In genomic region chr1:44594353-44594752, GRCh38 we compare ENCODE assay signal across 19 cellular contexts.
A peak's percentile ranks its signal among the peaks of the same experiment; 100 is the strongest.
DNase-seq lines count a peak whose midpoint lies in the region; FAIRE-seq and TF ChIP-seq lines count a peak whose summit lies in the region.
"Had no signal": no experiment of that assay in that cellular context is flagged by ENCODE, and none has a peak within 500 bp of the region (broad histone marks: within the 10 kb centered on the region; RNA-seq: fewer than 3 reads in every experiment).

No MANE protein-coding gene starts in this region.

- TF ChIP-seq CTCF in MCF 10A (IDR thresholded peaks at IDR 0.05; ENCODE audit: unreplicated experiment) (no peak), mammary epithelial cell (conservative IDR thresholded peaks at IDR 0.05 in 1 of 2, IDR thresholded peaks at IDR 0.05 in 1 of 2; ENCODE audit: extremely low read depth in 1 of 2, insufficient read depth in 1 of 2, low read depth in 1 of 2, low read length in 2 of 2) (no peak), H1 (IDR thresholded peaks at IDR 0.05; ENCODE audit: control extremely low read depth in 1 of 3, insufficient read depth in 1 of 3, low read depth in 1 of 3, low read length in 3 of 3) (no peak), neural progenitor cell (IDR thresholded peaks at IDR 0.05) (no peak)

- H3K27me3 ChIP-seq in mammary epithelial cell (ENCODE audit: insufficient read depth, low read length) (peaks cover 7% of the 10 kb centered on the region), H1 (replicated peaks in 1 of 4; ENCODE audit: control insufficient read depth in 3 of 4, extremely low read depth in 1 of 4, insufficient read depth in 3 of 4, low read length in 3 of 4) (no peaks in the 10 kb centered on the region), neural progenitor cell (peaks cover 92% of the 10 kb centered on the region)

- TF ChIP-seq POLR2A in H1 (IDR thresholded peaks at IDR 0.05; ENCODE audit: control extremely low read depth in 1 of 2, low read depth in 2 of 2, low read length in 2 of 2) = no peak

- H3K23me2 ChIP-seq in H1 (ENCODE audit: low read depth, low read length) = peaks cover 3% of the 10 kb centered on the region; the same call in 1 of the 2 replicates

- no peaks in the 10 kb centered on the region for H3K79me2 ChIP-seq in mammary epithelial cell (ENCODE audit: insufficient read depth, low read length)
- no peaks in the 10 kb centered on the region for H3K79me2 ChIP-seq in H1 (ENCODE audit: control insufficient read depth in 1 of 2, insufficient read depth in 2 of 2, low read length in 2 of 2)
- H3K79me2 ChIP-seq in neural progenitor cell (ENCODE audit: low read depth) = no peaks in the 10 kb centered on the region

- no peaks in the 10 kb centered on the region for H3F3A ChIP-seq in neural progenitor cell (ENCODE audit: low read depth)

- peaks cover 19% of the 10 kb centered on the region for H3K4me1 Mint-ChIP-seq in MCF 10A (ENCODE audit: insufficient read depth, unreplicated experiment)
- peaks cover 8% of the 10 kb centered on the region for H3K4me1 Mint-ChIP-seq in neural progenitor cell
- no peaks in the 10 kb centered on the region for H3K4me1 Mint-ChIP-seq in activated CD4-positive, alpha-beta T cell treated with anti-CD3 and anti-CD28 coated beads, Interleukin-2, amount 10 ng/mL, durations not matched to agents 24 days and 14 days
- H3K4me1 Mint-ChIP-seq: B cell had no signal

- H2AK5ac ChIP-seq in H1 (ENCODE audit: low read depth, low read length) = peak overlapping the region; percentile 84; the same call in 1 of the 2 replicates

- H2BK15ac ChIP-seq in H1 (ENCODE audit: low read length) = peak overlapping the region; percentile 97; the same call in 1 of the 2 replicates

- BruUV-seq in MCF 10A (replicated peaks; lab: Mats Ljungman, UMichigan) = no TSS peak
- BruUV-seq in mammary epithelial cell (replicated peaks; lab: Mats Ljungman, UMichigan) = no TSS peak

- H3K23ac ChIP-seq in H1 (ENCODE audit: insufficient read length) = no peak overlapping the region

- peaks cover 6% of the 10 kb centered on the region for H3K36me3 Mint-ChIP-seq in MCF 10A (ENCODE audit: insufficient read depth, unreplicated experiment)
- H3K36me3 Mint-ChIP-seq in neural progenitor cell = no peaks in the 10 kb centered on the region
- no peaks in the 10 kb centered on the region for H3K36me3 Mint-ChIP-seq in activated CD4-positive, alpha-beta T cell treated with anti-CD3 and anti-CD28 coated beads, Interleukin-2, amount 10 ng/mL, durations not matched to agents 24 days and 14 days (ENCODE audit: low read depth)
- H3K36me3 Mint-ChIP-seq: CD8-positive, alpha-beta T cell had no signal

- TF ChIP-seq EP300 in H1 (IDR thresholded peaks at IDR 0.05; ENCODE audit: borderline replicate concordance in 1 of 2, low read depth in 2 of 2, low read length in 2 of 2) = no peak

- H3K27ac Mint-ChIP-seq in MCF 10A (ENCODE audit: low read depth, unreplicated experiment) (peak overlapping the region; percentile 63), neural progenitor cell (peak overlapping the region; percentile 30)
- no peak overlapping the region for H3K27ac Mint-ChIP-seq in activated CD4-positive, alpha-beta T cell treated with anti-CD3 and anti-CD28 coated beads, Interleukin-2, amount 10 ng/mL, durations not matched to agents 24 days and 14 days
- H3K27ac Mint-ChIP-seq: CD8-positive, alpha-beta T cell; IgD-negative memory B cell had no signal

- TF ChIP-seq RAD21 in H1 (IDR thresholded peaks at IDR 0.05 in 1 of 2, conservative IDR thresholded peaks at IDR 0.05 in 1 of 2; ENCODE audit: low read depth in 2 of 2, low read length in 2 of 2) = no peak

- intact Hi-C loops in MCF 10A (cut with micrococcal nuclease) (no loop called here), mammary epithelial cell (cut with micrococcal nuclease) (loop anchor here (2.0 to 10.0 kb wide), 2 partner anchors 590 to 832 kb away; no protein-coding TSS in a partner anchor)
- intact Hi-C loops in activated CD4-positive, alpha-beta T cell treated with anti-CD3 and anti-CD28 coated beads, Interleukin-2, amount 10 ng/mL, durations not matched to agents 24 days and 14 days (cut with micrococcal nuclease) = no loop called here

- no peaks in the 10 kb centered on the region for H3K9me3 Mint-ChIP-seq in MCF 10A (ENCODE audit: unreplicated experiment)
- H3K9me3 Mint-ChIP-seq in neural progenitor cell = no peaks in the 10 kb centered on the region
- H3K9me3 Mint-ChIP-seq in activated CD4-positive, alpha-beta T cell treated with anti-CD3 and anti-CD28 coated beads, Interleukin-2, amount 10 ng/mL, durations not matched to agents 24 days and 14 days = no peaks in the 10 kb centered on the region
- H3K9me3 Mint-ChIP-seq: CD8-positive, alpha-beta T cell; IgD-negative memory B cell had no signal

- H3K36me3 ChIP-seq in mammary epithelial cell (ENCODE audit: insufficient read depth, low read length) (no peaks in the 10 kb centered on the region), H1 (ENCODE audit: control insufficient read depth in 2 of 4, insufficient read depth in 4 of 4, low read length in 3 of 4) (no peaks in the 10 kb centered on the region), neural progenitor cell (no peaks in the 10 kb centered on the region)

- no peak overlapping the region for H3K9ac ChIP-seq in mammary epithelial cell (ENCODE audit: insufficient read depth, low read length)
- H3K9ac ChIP-seq in H1 (replicated peaks in 1 of 4; ENCODE audit: extremely low read depth in 1 of 4, low read depth in 3 of 4, low read length in 3 of 4) = no peak overlapping the region
- H3K9ac ChIP-seq in neural progenitor cell = no peak overlapping the region
- H3K9ac ChIP-seq: KMS-11 had no signal

- H3K27ac ChIP-seq in mammary epithelial cell (ENCODE audit: insufficient read depth, low read depth, low read length) = no peak overlapping the region
- H3K27ac ChIP-seq in H1 (ENCODE audit: low read depth, low read length) = no peak overlapping the region
- no peak overlapping the region for H3K27ac ChIP-seq in neural progenitor cell
- H3K27ac ChIP-seq in temporal lobe (ENCODE audit: low read depth, low read length) = peak overlapping the region; percentile 95
- H3K27ac ChIP-seq: 22Rv1, C4-2B, KMS-11 had no signal

- no peak overlapping the region for H2BK120ac ChIP-seq in H1 (replicated peaks; ENCODE audit: low read depth, low read length)

- peaks cover 3% of the 10 kb centered on the region; the same call in 1 of the 2 replicates for H3K79me1 ChIP-seq in H1 (ENCODE audit: low read depth, low read length)

- H3K18ac ChIP-seq in H1 (ENCODE audit: extremely low read depth, low read length) = peak overlapping the region; percentile 73

- no peak overlapping the region for H4K91ac ChIP-seq in H1 (replicated peaks; ENCODE audit: insufficient read length, low read length)

- no peak overlapping the region for H3K4ac ChIP-seq in H1 (replicated peaks; ENCODE audit: insufficient read length, low read depth, low read length)

- CTCF ChIA-PET in MCF 10A (lab: Yijun Ruan, JAX) = interaction anchor here (0.5 to 5.9 kb wide), 73 partner anchors 8 to 561 kb away, joined by 3 to 113 read pairs (median 4); partner anchors contain the start of gene ERI3
- CTCF ChIA-PET in mammary epithelial cell (lab: Charles Lee; ENCODE audit: low non-redundant PET) = interaction anchor here (1.0 kb wide), 1 partner anchor 216 kb away, joined by 5 read pairs; no protein-coding TSS in a partner anchor
- CTCF ChIA-PET in H1 (lab: Charles Lee; ENCODE audit: partially characterized antibody) = interaction anchor here (0.7 to 8.0 kb wide), 65 partner anchors 10 to 503 kb away, joined by 3 to 112 read pairs (median 5); partner anchors contain the start of gene RNU5D-1

- H3K4me3 ChIP-seq in mammary epithelial cell (replicated peaks in 1 of 3; ENCODE audit: insufficient read depth in 1 of 3, low read depth in 2 of 3, low read length in 3 of 3) (no peak overlapping the region), H1 (ENCODE audit: extremely low read depth in 1 of 4, insufficient read depth in 2 of 4, low read depth in 3 of 4, low read length in 4 of 4) (no peak overlapping the region), neural progenitor cell (no peak overlapping the region)
- H3K4me3 ChIP-seq: GM12878 had no signal

- H4K20me1 ChIP-seq in mammary epithelial cell (ENCODE audit: insufficient read depth, low read length) (no peaks in the 10 kb centered on the region), H1 (replicated peaks in 1 of 2; ENCODE audit: control insufficient read depth in 1 of 2, insufficient read depth in 2 of 2, low read length in 2 of 2) (no peaks in the 10 kb centered on the region), neural progenitor cell (ENCODE audit: low read depth) (peaks cover 7% of the 10 kb centered on the region)

- POLR2A ChIA-PET in MCF 10A (lab: Yijun Ruan, JAX) = interaction anchor here (0.6 to 3.6 kb wide), 6 partner anchors 40 to 381 kb away, joined by 3 to 14 read pairs (median 6); partner anchors contain the start of gene DMAP1
- POLR2A ChIA-PET in H1 (lab: Charles Lee; ENCODE audit: partially characterized antibody) = interaction anchor here (1.1 to 1.4 kb wide), 4 partner anchors 15 to 190 kb away, joined by 3 to 4 read pairs (median 3); partner anchors contain the start of gene RNU5D-1

- in situ Hi-C loops in mammary epithelial cell (cut with MboI; ENCODE audit: low sequenced_read_pairs in 2 of 2) = loop anchor here (5.0 to 25.0 kb wide), 4 partner anchors 217 to 532 kb away; partner anchors contain the start of gene DMAP1 (in 2 of the 2)

- no peak overlapping the region for H3K14ac ChIP-seq in H1 (ENCODE audit: insufficient read length)

- H3K27me3 Mint-ChIP-seq in MCF 10A (ENCODE audit: insufficient read depth, unreplicated experiment) = no peaks in the 10 kb centered on the region
- H3K27me3 Mint-ChIP-seq in neural progenitor cell (ENCODE audit: insufficient read depth, low read depth) = peaks cover 25% of the 10 kb centered on the region
- H3K27me3 Mint-ChIP-seq in activated CD4-positive, alpha-beta T cell treated with anti-CD3 and anti-CD28 coated beads, Interleukin-2, amount 10 ng/mL, durations not matched to agents 24 days and 14 days = no peaks in the 10 kb centered on the region

- peak overlapping the region; percentile 71; the same call in 1 of the 2 replicates for H2BK12ac ChIP-seq in H1 (ENCODE audit: low read depth, low read length)

- no peak for FAIRE-seq in H1 (lab: Jason Lieb, UNC)
- FAIRE-seq: GM12878 had no signal

- H2BK5ac ChIP-seq in H1 (ENCODE audit: low read depth, low read length) = peak overlapping the region; percentile 47; the same call in 1 of the 2 replicates

- no peak overlapping the region for H4K5ac ChIP-seq in H1 (ENCODE audit: insufficient read length, low read depth, low read length)

- H3K4me3 Mint-ChIP-seq in MCF 10A (ENCODE audit: unreplicated experiment) (no peak overlapping the region), neural progenitor cell (no peak overlapping the region)
- H3K4me3 Mint-ChIP-seq in activated CD4-positive, alpha-beta T cell treated with anti-CD3 and anti-CD28 coated beads, Interleukin-2, amount 10 ng/mL, durations not matched to agents 24 days and 14 days = no peak overlapping the region
- H3K4me3 Mint-ChIP-seq: B cell; CD8-positive, alpha-beta T cell; IgD-negative memory B cell had no signal

- DNase-seq in MCF 10A (ENCODE audit: unreplicated experiment) = no peak
- DNase-seq in mammary epithelial cell = no peak
- DNase-seq in H1 (ENCODE audit: low read depth in 1 of 2, low spot score in 2 of 2) = no peak
- no peak for DNase-seq in neural progenitor cell (ENCODE audit: low spot score)
- no peak for DNase-seq in stimulated activated CD4-positive, alpha-beta T cell treated with anti-CD3 and anti-CD28 coated beads, Interleukin-4, amount 100 ng/mL, for 1 hour
- no peak for DNase-seq in activated CD4-positive, alpha-beta T cell treated with anti-CD3 and anti-CD28 coated beads, Interleukin-2, amount 10 ng/mL, durations not matched to agents 24 days and 14 days
- no peak for DNase-seq in HuH-7 (ENCODE audit: low spot score)
- DNase-seq: DMS79, GOT3, HCEC 1CT, NCI-H187 treated with DMSO at 0.1 percent for 48 hours had no signal

- no peaks in the 10 kb centered on the region for H3K4me1 ChIP-seq in mammary epithelial cell (ENCODE audit: insufficient read depth, low read length)
- peaks cover 12 to 23% (median 19%) of the 10 kb centered on the region in 4 experiments for H3K4me1 ChIP-seq in H1 (replicated peaks in 1 of 4; ENCODE audit: control insufficient read depth in 3 of 4, insufficient read depth in 4 of 4, low read length in 3 of 4)
- peaks cover 5% of the 10 kb centered on the region for H3K4me1 ChIP-seq in neural progenitor cell

- H4K8ac ChIP-seq in H1 (ENCODE audit: extremely low read depth, insufficient read depth, low read length) = no peak overlapping the region

- no peak overlapping the region for H3K4me2 ChIP-seq in mammary epithelial cell (ENCODE audit: insufficient read depth, low read depth, low read length)
- H3K4me2 ChIP-seq in H1 (ENCODE audit: insufficient read depth in 1 of 2, low read depth in 2 of 2, low read length in 2 of 2) = no peak overlapping the region; a peak in 1 of 4 replicates
- no peak overlapping the region for H3K4me2 ChIP-seq in neural progenitor cell
- H3K4me2 ChIP-seq: KMS-11 had no signal

- H2BK20ac ChIP-seq in H1 (ENCODE audit: low read length) = peak overlapping the region; percentile 86; the same call in 1 of the 2 replicates

- H3K9me3 ChIP-seq in mammary epithelial cell (replicated peaks; ENCODE audit: insufficient read depth, low read length) = no peaks in the 10 kb centered on the region
- H3K9me3 ChIP-seq in H1 (ENCODE audit: insufficient read depth in 2 of 2, low read depth in 1 of 2, low read length in 1 of 2) = no peaks in the 10 kb centered on the region
- H3K9me3 ChIP-seq in neural progenitor cell (ENCODE audit: low read depth) = no peaks in the 10 kb centered on the region

- no peak overlapping the region for H3K56ac ChIP-seq in H1 (replicated peaks; ENCODE audit: insufficient read length, low read depth, low read length)

- dilution Hi-C loops in mammary epithelial cell (cut with HindIII; ENCODE audit: low sequenced_read_pairs) = no loop called here

- no peak overlapping the region for H2AFZ ChIP-seq in mammary epithelial cell (ENCODE audit: low read depth, low read length)
- no peak overlapping the region for H2AFZ ChIP-seq in H1 (ENCODE audit: low read length)
- H2AFZ ChIP-seq in neural progenitor cell (replicated peaks) = no peak overlapping the region

- WGBS in mammary epithelial cell (ENCODE audit: low coverage, missing lambda C conversion rate) = 73% methylated on average over 4 of the region's 6 CpGs
- WGBS in H1 (ENCODE audit: extremely low coverage in 1 of 2, insufficient coverage in 1 of 2, insufficient read length in 1 of 2, insufficient replicate concordance in 2 of 2, low coverage in 1 of 2, low lambda C conversion rate in 2 of 2, missing lambda C conversion rate in 1 of 2), 2 experiments = 86% methylated on average over 6 of the region's 6 CpGs; no CpG with 5 or more reads in 1 of the 2 experiments
